ENCODE assay signal across 8 cellular contexts in the genomic region with DNA sequence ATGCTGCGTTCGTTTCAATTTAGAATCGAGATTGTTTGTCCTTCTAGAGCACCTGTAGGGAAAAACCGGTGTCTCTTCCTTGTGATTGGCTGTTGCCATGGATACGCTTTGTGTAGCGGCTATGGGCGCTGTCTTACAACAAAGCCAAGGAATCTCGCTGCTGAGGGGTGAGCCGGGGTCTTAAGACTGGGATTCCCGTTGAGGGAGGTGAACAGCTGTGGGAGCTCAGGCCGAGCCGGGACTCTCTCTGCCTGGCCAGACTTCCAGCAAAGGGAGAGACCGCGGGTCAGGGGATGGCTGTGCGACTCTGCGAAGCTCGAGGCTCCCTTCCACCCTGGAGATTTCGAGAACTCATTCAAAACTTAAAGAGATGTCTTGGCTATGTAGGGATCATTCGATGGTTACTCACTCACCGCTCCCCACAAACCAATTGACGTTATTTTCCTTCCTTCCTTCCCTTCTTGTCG. TPM values are rescaled to one million over a fixed set of nuclear protein-coding genes. Genes with fewer than 3 reads are reported as not detected.
A peak's percentile ranks its signal among the peaks of the same experiment; 100 is the strongest.
DNase-seq lines count a peak whose midpoint lies in the region; TF ChIP-seq lines count a peak whose summit lies in the region.

A gene with protein sequence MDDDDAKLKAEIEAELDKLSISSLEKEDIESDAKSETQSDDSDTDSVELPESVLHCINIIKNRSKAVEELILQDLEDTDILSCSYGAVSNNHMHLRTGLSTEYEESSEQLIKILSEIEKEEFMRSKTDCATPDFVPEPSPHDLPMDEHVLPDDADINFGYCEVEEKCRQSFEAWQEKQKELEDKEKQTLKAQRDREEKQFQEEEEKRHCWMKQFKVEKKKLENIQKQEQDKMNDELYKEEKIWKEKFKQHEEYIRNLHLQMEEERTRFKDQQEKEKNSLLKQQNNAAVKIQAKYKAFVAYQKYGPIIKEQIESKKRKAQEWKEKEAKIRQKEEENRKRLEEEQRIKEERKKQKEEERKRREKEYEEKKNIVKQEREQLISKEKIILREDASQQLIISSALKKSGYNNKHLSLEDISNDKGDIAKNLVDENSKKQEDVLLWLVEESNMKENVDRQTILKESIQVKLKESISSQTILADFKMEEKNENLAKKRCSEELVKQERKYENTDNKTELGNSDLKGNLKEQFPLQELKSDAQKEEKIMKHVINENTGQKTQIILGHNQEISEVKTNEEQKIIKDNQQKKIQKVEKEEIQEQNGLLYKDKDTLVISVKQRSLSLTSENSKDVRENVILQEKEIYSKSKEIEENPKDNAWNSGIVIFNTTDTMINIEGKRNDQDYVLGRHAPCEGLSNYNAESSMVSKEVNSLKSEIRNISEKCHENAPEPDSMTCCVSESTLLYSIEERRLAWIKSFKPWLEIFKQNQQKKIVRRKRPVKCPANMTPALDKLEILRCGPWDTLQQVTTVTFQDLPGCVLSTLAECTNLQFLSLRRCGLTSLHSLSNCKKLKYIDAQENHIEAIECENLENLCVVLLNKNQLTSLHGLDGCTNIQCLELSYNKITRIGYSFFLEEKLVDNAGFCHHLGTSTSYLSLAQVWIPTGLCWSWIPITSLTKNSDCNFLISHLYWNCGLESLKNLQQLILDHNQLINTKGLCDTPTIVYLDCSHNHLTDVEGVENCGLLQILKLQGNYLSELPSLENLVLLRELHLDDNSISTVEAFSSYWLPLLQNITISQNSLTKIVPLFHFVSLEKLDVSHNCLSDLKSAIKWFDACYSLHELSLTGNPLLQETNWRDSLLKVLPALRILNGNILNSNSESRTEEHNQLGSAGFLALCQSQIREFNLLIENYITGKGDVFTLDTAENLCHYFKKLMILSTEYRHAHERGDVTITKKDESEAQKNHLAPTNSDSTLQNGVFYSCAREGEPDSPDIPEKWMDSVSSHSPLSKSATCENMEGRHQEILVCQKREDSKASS (N-terminal part only) (plus strand): TSS at position 111 of the 467 bp plus-strand sequence. CDS start 1,826 bp downstream, outside the sequence.
Gene TSPAN19, minus strand, starts transcription at position 37 of the 467 bp plus-strand sequence. CDS start 6,331 bp downstream, outside the sequence.

- H3K4me3 ChIP-seq in HAP-1, result peak within 1 kb of the TSS; percentile 45
- H3K4me3 ChIP-seq in skeletal muscle tissue (ENCODE audit: low read length in 3 of 3), result peak within 1 kb of the TSS; percentile 79 to 82 (median 82)

- H3K27me3 ChIP-seq in HAP-1 (ENCODE audit: low read depth), result no peaks in the 10 kb centered on the region
- H3K27me3 ChIP-seq in skeletal muscle tissue (ENCODE audit: control insufficient read depth in 3 of 3, insufficient read depth in 3 of 3, low read length in 3 of 3), result peaks cover 0 to 3% (median 0%) of the 10 kb centered on the region in 3 donors

- POLR2A ChIA-PET in GM10248 (lab: Yijun Ruan, JAX), result no interaction called here

- no peak for TF ChIP-seq CTCF in GM10248 (IDR thresholded peaks at IDR 0.05; ENCODE audit: control extremely low read depth, extremely low read depth, low read depth, missing control alignments)

- H3K27ac ChIP-seq in skeletal muscle tissue (ENCODE audit: low read depth, low read length), result no peak within 1 kb of the TSS

- H3K36me3 ChIP-seq in HAP-1 (replicated peaks) (no peaks in the 10 kb centered on the region), skeletal muscle tissue (ENCODE audit: control insufficient read depth in 3 of 3, insufficient read depth in 3 of 3, low read length in 3 of 3) (no peaks in the 10 kb centered on the region)

- H3K9ac ChIP-seq in skeletal muscle tissue (ENCODE audit: low read depth in 1 of 3, low read length in 3 of 3), result peak within 1 kb of the TSS; percentile 3 to 61 (median 32)

- in situ Hi-C loops in HAP-1 (cut with MboI; ENCODE audit: low sequenced_read_pairs), result no loop called here

- DNase-seq in GM10248 (ENCODE audit: extremely low spot score), result peak; percentile 57
- peak; percentile 91 for DNase-seq in HAP-1 (ENCODE audit: low spot score in 2 of 2)
- DNase-seq in LoVo (ENCODE audit: low spot score), result peak; percentile 77
- peak; percentile 95 for DNase-seq in SK-N-DZ (ENCODE audit: low spot score)
- peak; percentile 21 for DNase-seq in central memory CD4-positive, alpha-beta T cell
- peak; percentile 93 for DNase-seq in inferior parietal cortex (ENCODE audit: extremely low spot score)
- DNase-seq in GDM1 (lab: John Stamatoyannopoulos, UW), result no peak

- H3K9me3 ChIP-seq in HAP-1 (no peaks in the 10 kb centered on the region), skeletal muscle tissue (ENCODE audit: control insufficient read depth in 3 of 3, low read length in 3 of 3) (no peaks in the 10 kb centered on the region)

- peaks cover 5% of the 10 kb centered on the region for H3K4me1 ChIP-seq in HAP-1
- H3K4me1 ChIP-seq in skeletal muscle tissue (ENCODE audit: control insufficient read depth in 3 of 3, insufficient read depth in 3 of 3, low read length in 3 of 3), result no peaks in the 10 kb centered on the region

- CTCF ChIA-PET in GM10248 (lab: Yijun Ruan, JAX), result interaction anchor here (1.0 to 2.8 kb wide), 5 partner anchors 14 to 163 kb away, joined by 4 to 13 read pairs (median 5); no protein-coding TSS in a partner anchor

RNA-seq across cellular contexts. Expression of the first gene that starts in this region (rescaled TPM):
- polyA plus RNA-seq in SK-N-DZ (2014; cell fraction: cytosol; rRNA removed), result 2.1 and 3.1 TPM in 2 replicates
- 6.6 and 17.0 TPM in 2 replicates for polyA plus RNA-seq in SK-N-DZ (2014; cell fraction: nucleus; rRNA removed)
- not detected for total RNA-seq in skeletal muscle tissue

RNA-seq across cellular contexts. Expression of gene TSPAN19, which starts in this region (rescaled TPM):
- 1.2 and 3.3 TPM in 2 replicates for polyA plus RNA-seq in SK-N-DZ (2014; cell fraction: cytosol; rRNA removed)
- polyA plus RNA-seq in SK-N-DZ (2014; cell fraction: nucleus; rRNA removed), result 3.9 and 5.9 TPM in 2 replicates
- not detected for total RNA-seq in skeletal muscle tissue
